In the genomic region with DNA sequence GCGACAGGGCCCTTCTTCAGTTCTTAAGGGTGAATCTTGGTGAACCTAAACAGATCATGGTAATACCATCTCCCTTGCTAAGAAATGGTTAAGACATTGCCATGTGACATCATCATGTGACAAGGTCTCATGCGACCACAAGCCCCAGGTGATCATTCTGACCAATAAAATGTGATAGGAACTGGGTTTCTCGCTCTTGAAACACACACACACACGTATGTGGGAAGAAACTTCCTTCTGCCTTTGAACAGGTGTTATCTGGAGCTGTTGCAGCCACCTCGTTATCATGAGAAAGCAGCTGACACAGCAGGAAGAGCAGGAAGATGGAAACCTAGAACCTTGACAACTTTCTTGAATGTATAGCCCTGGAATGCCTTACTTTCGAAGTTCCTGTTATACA, we compare ENCODE assay signal across 20 cellular contexts. TPM values are rescaled to one million over a fixed set of nuclear protein-coding genes. Genes with fewer than 3 reads are reported as not detected.
DNase-seq lines count a peak whose midpoint lies in the region; ATAC-seq and TF ChIP-seq lines count a peak whose summit lies in the region.
"Had no signal": no experiment of that assay in that cellular context is flagged by ENCODE, and none has a peak within 500 bp of the region (broad histone marks: within the 10 kb centered on the region; RNA-seq: fewer than 3 reads in every experiment).

No MANE protein-coding gene starts in this region.

- H3K36me3 ChIP-seq in breast epithelium (no peaks in the 10 kb centered on the region), stomach smooth muscle (ENCODE audit: control insufficient read depth in 2 of 2, insufficient read depth in 2 of 2, low read length in 2 of 2) (peaks cover 3 to 7% of the 10 kb centered on the region in 2 donors), upper lobe of right lung (no peaks in the 10 kb centered on the region)

- TF ChIP-seq POLR2A in breast epithelium (IDR thresholded peaks at IDR 0.05) (no peak), erythroblast (IDR thresholded peaks at IDR 0.05; ENCODE audit: low read length) (no peak)

- H3K4me1 ChIP-seq in breast epithelium, result no peaks in the 10 kb centered on the region
- peaks cover 64% of the 10 kb centered on the region for H3K4me1 ChIP-seq in stomach smooth muscle (ENCODE audit: control insufficient read depth, insufficient read depth, low read length)
- peaks cover 6% of the 10 kb centered on the region for H3K4me1 ChIP-seq in upper lobe of right lung

- no peaks in the 10 kb centered on the region for H3K27me3 Mint-ChIP-seq in MCF 10A (ENCODE audit: insufficient read depth, unreplicated experiment)

- peaks cover 6% of the 10 kb centered on the region for H3K36me3 Mint-ChIP-seq in MCF 10A (ENCODE audit: insufficient read depth, unreplicated experiment)
- H3K36me3 Mint-ChIP-seq: activated naive CD4-positive, alpha-beta T cell treated with anti-CD3 and anti-CD28 coated beads, Interleukin-2, amount 10 ng/mL, durations not matched to agents 7 days and 5 days; CD4-positive, alpha-beta memory T cell; IgD-negative memory B cell had no signal

- no peak for ATAC-seq in upper lobe of right lung
- ATAC-seq: SK-N-SH treated with all-trans-retinoic acid at 6 μM for 48 hours had no signal

- H3K9me3 ChIP-seq in breast epithelium (no peaks in the 10 kb centered on the region), stomach smooth muscle (ENCODE audit: control insufficient read depth in 2 of 2, low read length in 2 of 2) (no peaks in the 10 kb centered on the region), upper lobe of right lung (no peaks in the 10 kb centered on the region)
- H3K9me3 ChIP-seq: upper lobe of left lung had no signal

- H3K4me3 Mint-ChIP-seq in MCF 10A (ENCODE audit: unreplicated experiment), result no peak overlapping the region
- H3K4me3 Mint-ChIP-seq: activated naive CD4-positive, alpha-beta T cell treated with anti-CD3 and anti-CD28 coated beads, Interleukin-2, amount 10 ng/mL, durations not matched to agents 7 days and 5 days; activated T-helper 1 cell treated with anti-CD3 and anti-CD28 coated beads, Interleukin-12 subunit alpha, Interleukin-12 subunit beta, Interleukin-2, Interleukin-4 antibody, amounts not matched to agents 30 ng/mL and 10 ng/mL and 1 ng/mL, durations not matched to agents 14 hours and 24 hours and 36 hours; CD4-positive, alpha-beta memory T cell; IgD-negative memory B cell had no signal

- no peak overlapping the region for H3K9ac ChIP-seq in stomach smooth muscle (ENCODE audit: low read length in 2 of 2)

- intact Hi-C loops in breast epithelium (cut with DNase I; ENCODE audit: low total_unique reads), result no loop called here
- intact Hi-C loops in MCF 10A (cut with micrococcal nuclease), result no loop called here
- intact Hi-C loops in upper lobe of right lung (cut with DNase I), result no loop called here

- POLR2A ChIA-PET in MCF 10A (lab: Yijun Ruan, JAX), result no interaction called here

- H3K4me3 ChIP-seq in breast epithelium (no peak overlapping the region), stomach smooth muscle (ENCODE audit: low read length in 2 of 2) (no peak overlapping the region), upper lobe of right lung (no peak overlapping the region)
- H3K4me3 ChIP-seq: coronary artery, lung, upper lobe of left lung had no signal

- BruUV-seq in MCF 10A (replicated peaks; lab: Mats Ljungman, UMichigan), result no TSS peak

- CTCF ChIA-PET in MCF 10A (lab: Yijun Ruan, JAX), result interaction anchor here (0.6 kb wide), 1 partner anchor 1159 kb away, joined by 3 read pairs; no protein-coding TSS in a partner anchor

- peak overlapping the region; percentile 44 to 52 for H3K27ac ChIP-seq in breast epithelium
- H3K27ac ChIP-seq in stomach smooth muscle (ENCODE audit: low read length), result peak overlapping the region; percentile 58
- H3K27ac ChIP-seq in upper lobe of right lung, result no peak overlapping the region

- H3K27me3 ChIP-seq in breast epithelium (no peaks in the 10 kb centered on the region), stomach smooth muscle (ENCODE audit: control insufficient read depth in 1 of 2, insufficient read depth in 2 of 2, low read length in 2 of 2) (no peaks in the 10 kb centered on the region), upper lobe of right lung (peaks cover 6% of the 10 kb centered on the region)
- H3K27me3 ChIP-seq: upper lobe of left lung had no signal

- no peak for TF ChIP-seq CTCF in breast epithelium (IDR thresholded peaks at IDR 0.05)
- TF ChIP-seq CTCF in MCF 10A (IDR thresholded peaks at IDR 0.05; ENCODE audit: unreplicated experiment), result no peak
- no peak for TF ChIP-seq CTCF in upper lobe of right lung (IDR thresholded peaks at IDR 0.05)

- H3K9me3 Mint-ChIP-seq in MCF 10A (ENCODE audit: unreplicated experiment), result no peaks in the 10 kb centered on the region
- H3K9me3 Mint-ChIP-seq: activated naive CD4-positive, alpha-beta T cell treated with anti-CD3 and anti-CD28 coated beads, Interleukin-2, amount 10 ng/mL, durations not matched to agents 7 days and 5 days; activated T-helper 1 cell treated with anti-CD3 and anti-CD28 coated beads, Interleukin-12 subunit alpha, Interleukin-12 subunit beta, Interleukin-2, Interleukin-4 antibody, amounts not matched to agents 30 ng/mL and 10 ng/mL and 1 ng/mL, durations not matched to agents 14 hours and 24 hours and 36 hours; CD4-positive, alpha-beta memory T cell had no signal

- no peak for DNase-seq in breast epithelium (ENCODE audit: low spot score in 2 of 2)
- no peak for DNase-seq in MCF 10A (ENCODE audit: unreplicated experiment)
- peak; percentile 21 for DNase-seq in NCI-H69 (lab: John Stamatoyannopoulos, UW)
- peak; percentile 38 to 57 for DNase-seq in erythroblast (lab: John Stamatoyannopoulos, UW)
- no peak for DNase-seq in NCI-H1092 (lab: John Stamatoyannopoulos, UW)
- DNase-seq in NCI-H1694 treated with DMSO at 0.1 percent for 48 hours (lab: John Stamatoyannopoulos, UW), result no peak
- no peak for DNase-seq in upper lobe of right lung
- DNase-seq: 8988T; activated CD4-positive, alpha-beta T cell treated with anti-CD3 and anti-CD28 coated beads, Interleukin-2, amount 50 U/mL, for 1 hour; activated naive CD4-positive, alpha-beta T cell treated with anti-CD3 and anti-CD28 coated beads, Interleukin-2, amount 10 ng/mL, durations not matched to agents 7 days and 5 days; amniotic stem cell; CD4-positive, alpha-beta memory T cell; NCI-H446; upper lobe of left lung had no signal

- H3K27ac Mint-ChIP-seq in MCF 10A (ENCODE audit: low read depth, unreplicated experiment), result no peak overlapping the region
- H3K27ac Mint-ChIP-seq: activated naive CD4-positive, alpha-beta T cell treated with anti-CD3 and anti-CD28 coated beads, Interleukin-2, amount 10 ng/mL, durations not matched to agents 7 days and 5 days; activated T-helper 1 cell treated with anti-CD3 and anti-CD28 coated beads, Interleukin-12 subunit alpha, Interleukin-12 subunit beta, Interleukin-2, Interleukin-4 antibody, amounts not matched to agents 30 ng/mL and 10 ng/mL and 1 ng/mL, durations not matched to agents 14 hours and 24 hours and 36 hours; CD4-positive, alpha-beta memory T cell; IgD-negative memory B cell had no signal

- no peaks in the 10 kb centered on the region for H3K4me1 Mint-ChIP-seq in MCF 10A (ENCODE audit: insufficient read depth, unreplicated experiment)
- H3K4me1 Mint-ChIP-seq: activated naive CD4-positive, alpha-beta T cell treated with anti-CD3 and anti-CD28 coated beads, Interleukin-2, amount 10 ng/mL, durations not matched to agents 7 days and 5 days; CD4-positive, alpha-beta memory T cell had no signal

RNA-seq across cellular contexts. Expression of a gene that starts 10.2 kb away (rescaled TPM):
- total RNA-seq in breast epithelium (100 to 1,000 TPM in 1 of 3 donors, 10 to 100 TPM in 2; 22.0 to 131 (median 77.3) TPM), MCF 10A (2022) (not detected in 2 replicates), upper lobe of right lung (198 TPM)
- total RNA-seq: activated T-helper 1 cell treated with anti-CD3 and anti-CD28 coated beads, Interleukin-12 subunit alpha, Interleukin-12 subunit beta, Interleukin-2, Interleukin-4 antibody, amounts not matched to agents 30 ng/mL and 10 ng/mL and 1 ng/mL, durations not matched to agents 14 hours and 24 hours and 36 hours; CD4-positive, alpha-beta memory T cell had no signal

Comparison
In these comparisons a context has a peak if more than half of its experiments do, and no peak if none do; other contexts are left out.
1. RNA of a gene that starts 10.2 kb away (total RNA-seq): 198 TPM in upper lobe of right lung (single experiment) and 22.0 to 131 TPM in breast epithelium; not detected in MCF 10A; every median in the first group is over 10 times any median in the second.
2. DNase-seq: peak in NCI-H69 (single experiment) and erythroblast (2 of 2); none in breast epithelium (0 of 2), MCF 10A (single experiment), NCI-H1092 (single experiment), NCI-H1694 treated with DMSO at 0.1 percent for 48 hours (single experiment) and upper lobe of right lung (single experiment).